17 cellular contexts compared by ENCODE assay signal in genomic region chr6:109743739-109744138, GRCh38. TPM values are rescaled to one million over a fixed set of nuclear protein-coding genes. Genes with fewer than 3 reads are reported as not detected.
A peak's percentile ranks its signal among the peaks of the same experiment; 100 is the strongest.
DNase-seq lines count a peak whose midpoint lies in the region; ATAC-seq and TF ChIP-seq lines count a peak whose summit lies in the region.
"Had no signal": no experiment of that assay in that cellular context is flagged by ENCODE, and none has a peak within 500 bp of the region (broad histone marks: within the 10 kb centered on the region; RNA-seq: fewer than 3 reads in every experiment).

No MANE protein-coding gene starts in this region.

- ATAC-seq in GM19035 (IDR thresholded peaks at IDR 0.05; ENCODE audit: unreplicated experiment), result no peak
- ATAC-seq in activated T-cell treated with anti-CD3 and anti-CD28 coated beads, Interleukin-2, amount 50 U/mL, for 72 hours (replicated peaks in 1 of 2), result no peak
- no peak for ATAC-seq in naive thymus-derived CD4-positive, alpha-beta T cell
- no peak for ATAC-seq in GM18502 (IDR thresholded peaks at IDR 0.05; ENCODE audit: poor library complexity, unreplicated experiment)
- ATAC-seq: gastrocnemius medialis, left lobe of liver had no signal

- H3K27ac Mint-ChIP-seq in activated T-cell treated with anti-CD3 and anti-CD28 coated beads, Interleukin-2, amount 50 U/mL, for 72 hours, result no peak overlapping the region
- no peak overlapping the region for H3K27ac Mint-ChIP-seq in naive thymus-derived CD4-positive, alpha-beta T cell
- H3K27ac Mint-ChIP-seq: activated CD4-positive, alpha-beta T cell treated with anti-CD3 and anti-CD28 coated beads, Interleukin-2, amount 10 ng/mL, durations not matched to agents 7 days and 5 days had no signal

- TF ChIP-seq CTCF in AG04450 (IDR thresholded peaks at IDR 0.05; ENCODE audit: low read depth, low read length) (no peak), astrocyte of the spinal cord (IDR thresholded peaks at IDR 0.05; ENCODE audit: low read depth, low read length) (no peak)

- no peaks in the 10 kb centered on the region for H3K27me3 Mint-ChIP-seq in activated T-cell treated with anti-CD3 and anti-CD28 coated beads, Interleukin-2, amount 50 U/mL, for 72 hours (ENCODE audit: low read depth)
- H3K27me3 Mint-ChIP-seq in naive thymus-derived CD4-positive, alpha-beta T cell, result no peaks in the 10 kb centered on the region
- H3K27me3 Mint-ChIP-seq: activated CD4-positive, alpha-beta T cell treated with anti-CD3 and anti-CD28 coated beads, Interleukin-2, amount 10 ng/mL, durations not matched to agents 7 days and 5 days had no signal

- no peak overlapping the region for H3K4me3 ChIP-seq in AG04450 (ENCODE audit: low read depth, low read length)
- H3K4me3 ChIP-seq in astrocyte of the spinal cord (ENCODE audit: low read depth, low read length), result no peak overlapping the region
- H3K4me3 ChIP-seq in naive thymus-derived CD4-positive, alpha-beta T cell (ENCODE audit: low read length), result no peak overlapping the region
- H3K4me3 ChIP-seq: gastrocnemius medialis, upper lobe of left lung had no signal

- H3K36me3 ChIP-seq in naive thymus-derived CD4-positive, alpha-beta T cell (ENCODE audit: control insufficient read depth in 2 of 3, insufficient read depth in 3 of 3, low read length in 3 of 3), result peaks cover 0 to 15% (median 7%) of the 10 kb centered on the region in 3 experiments

- no peaks in the 10 kb centered on the region for H3K4me1 ChIP-seq in naive thymus-derived CD4-positive, alpha-beta T cell (ENCODE audit: control insufficient read depth in 2 of 2, insufficient read depth in 2 of 2, low read length in 2 of 2)
- H3K4me1 ChIP-seq: gastrocnemius medialis, upper lobe of left lung had no signal

- peaks cover 3% of the 10 kb centered on the region in 2 donors for H3K9me3 Mint-ChIP-seq in activated T-cell treated with anti-CD3 and anti-CD28 coated beads, Interleukin-2, amount 50 U/mL, for 72 hours
- H3K9me3 Mint-ChIP-seq in naive thymus-derived CD4-positive, alpha-beta T cell, result peaks cover 0 to 4% (median 0%) of the 10 kb centered on the region in 11 donors

- DNase-seq in AG04450 (ENCODE audit: low read depth, low spot score) (peak; percentile 15), HS-27A (ENCODE audit: low read depth) (peak; percentile 65), astrocyte of the spinal cord (ENCODE audit: low read depth, low spot score) (peak; percentile 83), iris pigment epithelial cell (ENCODE audit: low read depth) (peak; percentile 70)
- DNase-seq in activated T-cell treated with anti-CD3 and anti-CD28 coated beads, Interleukin-2, amount 50 U/mL, for 72 hours, result no peak
- no peak for DNase-seq in naive thymus-derived CD4-positive, alpha-beta T cell
- DNase-seq: activated CD4-positive, alpha-beta T cell treated with anti-CD3 and anti-CD28 coated beads, Interleukin-2, amount 10 ng/mL, durations not matched to agents 7 days and 5 days; AML-193; caudate nucleus; gastrocnemius medialis; NCI-H2081 treated with DMSO at 0.1 percent for 48 hours; T-helper 1 cell; upper lobe of left lung had no signal

- CTCF ChIA-PET in AG04450 (lab: Charles Lee), result no interaction called here
- CTCF ChIA-PET in naive thymus-derived CD4-positive, alpha-beta T cell (lab: Charles Lee), result no interaction called here

- peaks cover 10% of the 10 kb centered on the region for H3K4me1 Mint-ChIP-seq in activated T-cell treated with anti-CD3 and anti-CD28 coated beads, Interleukin-2, amount 50 U/mL, for 72 hours (ENCODE audit: low read depth)
- no peaks in the 10 kb centered on the region for H3K4me1 Mint-ChIP-seq in naive thymus-derived CD4-positive, alpha-beta T cell
- H3K4me1 Mint-ChIP-seq: activated CD4-positive, alpha-beta T cell treated with anti-CD3 and anti-CD28 coated beads, Interleukin-2, amount 10 ng/mL, durations not matched to agents 7 days and 5 days; neural crest cell had no signal

- no peak overlapping the region for H3K27ac ChIP-seq in AG04450 (ENCODE audit: low read depth, low read length)
- no peak overlapping the region for H3K27ac ChIP-seq in naive thymus-derived CD4-positive, alpha-beta T cell (ENCODE audit: low read depth, low read length)
- H3K27ac ChIP-seq: gastrocnemius medialis, upper lobe of left lung had no signal

- intact Hi-C loops in naive thymus-derived CD4-positive, alpha-beta T cell (cut with micrococcal nuclease), result no loop called here

- POLR2A ChIA-PET in AG04450 (lab: Yijun Ruan, JAX), result no interaction called here
- POLR2A ChIA-PET in naive thymus-derived CD4-positive, alpha-beta T cell (lab: Charles Lee), result no interaction called here

- no peak overlapping the region for H3K4me3 Mint-ChIP-seq in activated T-cell treated with anti-CD3 and anti-CD28 coated beads, Interleukin-2, amount 50 U/mL, for 72 hours
- no peak overlapping the region for H3K4me3 Mint-ChIP-seq in naive thymus-derived CD4-positive, alpha-beta T cell
- H3K4me3 Mint-ChIP-seq: activated CD4-positive, alpha-beta T cell treated with anti-CD3 and anti-CD28 coated beads, Interleukin-2, amount 10 ng/mL, durations not matched to agents 7 days and 5 days; neural crest cell had no signal

- no peaks in the 10 kb centered on the region for H3K27me3 ChIP-seq in AG04450 (ENCODE audit: control insufficient read depth, insufficient read depth, low read length)
- no peaks in the 10 kb centered on the region for H3K27me3 ChIP-seq in naive thymus-derived CD4-positive, alpha-beta T cell (ENCODE audit: control insufficient read depth in 2 of 2, insufficient read depth in 2 of 2, low read length in 2 of 2)
- H3K27me3 ChIP-seq: gastrocnemius medialis, upper lobe of left lung had no signal

- no peaks in the 10 kb centered on the region for H3K9me3 ChIP-seq in AG04450 (ENCODE audit: control insufficient read depth, insufficient read depth, low read length)
- H3K9me3 ChIP-seq in naive thymus-derived CD4-positive, alpha-beta T cell (ENCODE audit: control insufficient read depth in 2 of 3, low read length in 3 of 3), result no peaks in the 10 kb centered on the region
- H3K9me3 ChIP-seq: gastrocnemius medialis, upper lobe of left lung had no signal

- peaks cover 5 to 13% of the 10 kb centered on the region in 2 donors for H3K36me3 Mint-ChIP-seq in activated T-cell treated with anti-CD3 and anti-CD28 coated beads, Interleukin-2, amount 50 U/mL, for 72 hours (ENCODE audit: insufficient read depth in 2 of 2)
- peaks cover 14 to 62% (median 41%) of the 10 kb centered on the region in 5 donors for H3K36me3 Mint-ChIP-seq in naive thymus-derived CD4-positive, alpha-beta T cell

- in situ Hi-C loops in astrocyte of the spinal cord (cut with HindIII; ENCODE audit: low sequenced_read_pairs), result no loop called here

RNA-seq across cellular contexts. Expression of gene FIG4, which starts 52.6 kb away (rescaled TPM):
- 17.0 and 22.8 TPM in 2 replicates for polyA plus RNA-seq in AG04450 (2011; rRNA removed)
- polyA minus RNA-seq in AG04450 (2011; rRNA and poly(A)+ RNA removed), result 10.4 and 19.2 TPM in 2 replicates
- total RNA-seq in activated T-cell treated with anti-CD3 and anti-CD28 coated beads, Interleukin-2, amount 50 U/mL, for 72 hours, result 10 to 100 TPM; 15.0 to 21.0 TPM
- total RNA-seq in naive thymus-derived CD4-positive, alpha-beta T cell, result 10 to 100 TPM in 4 of 5 experiments, 1 to 10 TPM in 1; 6.8 to 16.5 (median 13.0) TPM
- polyA plus RNA-seq in naive thymus-derived CD4-positive, alpha-beta T cell, result 10 to 100 TPM; 15.2 to 16.3 TPM

RNA-seq across cellular contexts. Expression of gene AK9, which starts 52.7 kb away (rescaled TPM):
- polyA plus RNA-seq in AG04450 (2011; rRNA removed), result 2.6 and 3.6 TPM in 2 replicates
- 1.1 and 1.5 TPM in 2 replicates for polyA minus RNA-seq in AG04450 (2011; rRNA and poly(A)+ RNA removed)
- total RNA-seq in activated T-cell treated with anti-CD3 and anti-CD28 coated beads, Interleukin-2, amount 50 U/mL, for 72 hours, result 10 to 100 TPM in 1 of 2 donors, 1 to 10 TPM in 1; 6.4 to 11.5 TPM
- 10 to 100 TPM in 3 of 5 experiments, 1 to 10 TPM in 2; 5.8 to 19.5 (median 11.5) TPM for total RNA-seq in naive thymus-derived CD4-positive, alpha-beta T cell
- 1 to 10 TPM; 5.8 to 6.8 TPM for polyA plus RNA-seq in naive thymus-derived CD4-positive, alpha-beta T cell

Comparison
In these comparisons a context has a peak if more than half of its experiments do, and no peak if none do; other contexts are left out.
1. DNase-seq: peak in AG04450 (single experiment), HS-27A (single experiment), astrocyte of the spinal cord (single experiment) and iris pigment epithelial cell (single experiment); none in activated T-cell treated with anti-CD3 and anti-CD28 coated beads, Interleukin-2, amount 50 U/mL, for 72 hours (0 of 2) and naive thymus-derived CD4-positive, alpha-beta T cell (0 of 9).